Comparison of ENCODE assay signal across 10 cellular contexts in the genomic region with DNA sequence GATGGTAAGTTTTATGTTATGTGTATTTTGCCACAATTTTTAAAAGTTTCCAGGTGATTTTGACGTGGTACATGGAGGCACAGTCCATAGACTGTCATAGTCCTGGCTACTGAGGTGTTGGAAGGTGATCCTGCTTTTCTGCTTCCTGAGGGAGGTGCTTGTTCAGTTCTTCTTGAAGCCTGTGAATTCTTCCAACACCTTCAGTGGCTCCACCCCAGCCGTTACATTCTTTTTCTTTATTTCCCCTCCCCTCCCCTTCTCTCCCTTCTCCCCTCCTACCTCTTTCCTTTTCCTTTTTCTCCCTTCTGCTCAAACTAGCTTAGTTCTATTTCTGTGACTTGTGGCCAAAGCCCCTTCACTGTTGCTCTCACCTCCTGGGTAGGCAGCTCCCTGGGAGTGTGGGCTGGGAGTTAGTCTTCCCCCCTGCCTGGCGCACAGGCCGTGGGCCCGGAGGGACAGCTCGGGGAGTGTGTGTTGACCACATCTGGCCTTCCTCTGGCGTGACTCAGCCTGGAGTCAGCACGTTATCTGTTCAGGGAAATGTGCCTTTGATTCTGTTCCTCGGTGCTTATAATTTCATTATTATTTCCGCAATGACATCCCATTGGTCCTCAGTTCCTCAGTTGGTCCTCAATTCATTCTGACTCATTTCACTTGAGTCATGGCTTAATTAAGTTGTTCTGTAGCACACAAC.
DNase-seq lines count a peak whose midpoint lies in the region; ATAC-seq, FAIRE-seq and TF ChIP-seq lines count a peak whose summit lies in the region.
"Had no signal": no experiment of that assay in that cellular context is flagged by ENCODE, and none has a peak within 500 bp of the region (broad histone marks: within the 10 kb centered on the region; RNA-seq: fewer than 3 reads in every experiment).

No MANE protein-coding gene starts in this region.

- no peaks in the 10 kb centered on the region for H3K27me3 Mint-ChIP-seq in T-helper 2 cell treated with Interferon-gamma antibody and Interleukin-4, amounts not matched to agents 5 μg/mL and 100 μg/mL, for 36 hours (ENCODE audit: low read depth)

- H3K9me2 ChIP-seq in hepatocyte (replicated peaks; ENCODE audit: insufficient read depth) = no peaks in the 10 kb centered on the region

- peak; percentile 65 for DNase-seq in H54 (ENCODE audit: insufficient read length, low spot score)
- peak; percentile 17 to 23 for DNase-seq in SJCRH30
- DNase-seq in fibroblast of lung (ENCODE audit: low read depth in 2 of 2) = peak; percentile 96 to 97
- DNase-seq in small intestine = peak; percentile 47
- DNase-seq in anterior cingulate cortex (lab: John Stamatoyannopoulos, UW) = no peak
- DNase-seq in hepatocyte (ENCODE audit: low spot score) = no peak
- DNase-seq in T-helper 2 cell treated with Interferon-gamma antibody and Interleukin-4, amounts not matched to agents 5 μg/mL and 100 μg/mL, for 36 hours (ENCODE audit: low spot score) = no peak
- DNase-seq: midbrain, SHP77 treated with DMSO at 0.1 percent for 48 hours had no signal

- H3K36me3 ChIP-seq in SJCRH30 (no peaks in the 10 kb centered on the region), fibroblast of lung (ENCODE audit: control insufficient read depth, insufficient read depth, low read length) (no peaks in the 10 kb centered on the region), small intestine (ENCODE audit: control insufficient read depth in 2 of 2, insufficient read depth in 2 of 2, low read length in 2 of 2) (no peaks in the 10 kb centered on the region), hepatocyte (replicated peaks; ENCODE audit: insufficient read depth, low read depth) (no peaks in the 10 kb centered on the region)

- H3K27me3 ChIP-seq in SJCRH30 (no peaks in the 10 kb centered on the region; the same call in 1 of the 2 replicates), fibroblast of lung (ENCODE audit: control insufficient read depth, insufficient read depth, low read length) (no peaks in the 10 kb centered on the region), small intestine (ENCODE audit: control insufficient read depth in 2 of 2, insufficient read depth in 2 of 2, low read length in 2 of 2) (no peaks in the 10 kb centered on the region), hepatocyte (no peaks in the 10 kb centered on the region)

- TF ChIP-seq CTCF in fibroblast of lung (conservative IDR thresholded peaks at IDR 0.05 in 1 of 2, IDR thresholded peaks at IDR 0.05 in 1 of 2; ENCODE audit: low read depth in 1 of 2, low read length in 2 of 2) (no peak), hepatocyte (IDR thresholded peaks at IDR 0.05; ENCODE audit: poor library complexity) (no peak)

- H3K4me2 ChIP-seq in fibroblast of lung (ENCODE audit: extremely low read depth, insufficient read depth, low read length) (no peak overlapping the region), hepatocyte (no peak overlapping the region)

- H3K4me3 ChIP-seq in SJCRH30 (no peak overlapping the region), fibroblast of lung (replicated peaks in 1 of 4; ENCODE audit: control extremely low read depth in 1 of 4, insufficient read depth in 1 of 4, low read depth in 3 of 4, low read length in 4 of 4) (no peak overlapping the region), small intestine (ENCODE audit: low read depth in 1 of 2, low read length in 2 of 2) (no peak overlapping the region), hepatocyte (no peak overlapping the region)

- H3K79me2 ChIP-seq in fibroblast of lung (ENCODE audit: control insufficient read depth, insufficient read depth, low read length) (no peaks in the 10 kb centered on the region), hepatocyte (no peaks in the 10 kb centered on the region)

- H3K27ac ChIP-seq in SJCRH30 = no peak overlapping the region
- H3K27ac ChIP-seq in fibroblast of lung (ENCODE audit: insufficient read depth, low read length) = peak overlapping the region; percentile 46
- no peak overlapping the region for H3K27ac ChIP-seq in small intestine (ENCODE audit: low read depth in 1 of 2, low read length in 1 of 2)
- H3K27ac ChIP-seq in hepatocyte = no peak overlapping the region

- H3K4me1 ChIP-seq in SJCRH30 (no peaks in the 10 kb centered on the region), fibroblast of lung (ENCODE audit: control insufficient read depth, extremely low read depth, insufficient read depth, low read length) (peaks cover 8% of the 10 kb centered on the region), small intestine (ENCODE audit: control insufficient read depth in 2 of 2, insufficient read depth in 1 of 2, low read depth in 1 of 2, low read length in 1 of 2) (no peaks in the 10 kb centered on the region), hepatocyte (ENCODE audit: insufficient read depth) (no peaks in the 10 kb centered on the region)

- no peaks in the 10 kb centered on the region for H3K36me3 Mint-ChIP-seq in T-helper 2 cell treated with Interferon-gamma antibody and Interleukin-4, amounts not matched to agents 5 μg/mL and 100 μg/mL, for 36 hours (ENCODE audit: low read depth)

- WGBS in small intestine, 3 donors = 24 to 57% (median 26%) methylated on average over 10 of the region's 10 CpGs
- 57% methylated on average over 9 of the region's 10 CpGs for WGBS in hepatocyte (ENCODE audit: low lambda C conversion rate, missing lambda C conversion rate)

- FAIRE-seq in H54 (lab: Jason Lieb, UNC) (peak; percentile 89), small intestine (lab: Jason Lieb, UNC) (no peak)

- H3K9ac ChIP-seq in fibroblast of lung (ENCODE audit: insufficient read depth, low read length) = no peak overlapping the region

- no peak for ATAC-seq in HG02852 (IDR thresholded peaks at IDR 0.05; ENCODE audit: unreplicated experiment)

- H2AFZ ChIP-seq in fibroblast of lung (ENCODE audit: low read length) = peak overlapping the region; percentile 1
- no peak overlapping the region for H2AFZ ChIP-seq in hepatocyte

- no peaks in the 10 kb centered on the region for H3K4me1 Mint-ChIP-seq in T-helper 2 cell treated with Interferon-gamma antibody and Interleukin-4, amounts not matched to agents 5 μg/mL and 100 μg/mL, for 36 hours (ENCODE audit: low read depth)

- H4K20me1 ChIP-seq in fibroblast of lung (ENCODE audit: control insufficient read depth, extremely low read depth, insufficient read depth, low read length) (no peaks in the 10 kb centered on the region), hepatocyte (ENCODE audit: insufficient read depth, poor library complexity, severe bottlenecking) (no peaks in the 10 kb centered on the region)

- H3K4me3 Mint-ChIP-seq in T-helper 2 cell treated with Interferon-gamma antibody and Interleukin-4, amounts not matched to agents 5 μg/mL and 100 μg/mL, for 36 hours = no peak overlapping the region

- no peak for TF ChIP-seq POLR2A in H54 (IDR thresholded peaks at IDR 0.05; ENCODE audit: low read depth, low read length)

- no peak overlapping the region for H3K27ac Mint-ChIP-seq in T-helper 2 cell treated with Interferon-gamma antibody and Interleukin-4, amounts not matched to agents 5 μg/mL and 100 μg/mL, for 36 hours

- H3K9me3 Mint-ChIP-seq in T-helper 2 cell treated with Interferon-gamma antibody and Interleukin-4, amounts not matched to agents 5 μg/mL and 100 μg/mL, for 36 hours = no peaks in the 10 kb centered on the region

- H3K9me3 ChIP-seq in SJCRH30 (replicated peaks) = no peaks in the 10 kb centered on the region
- no peaks in the 10 kb centered on the region for H3K9me3 ChIP-seq in fibroblast of lung (ENCODE audit: control insufficient read depth, insufficient read depth, low read depth, low read length)
- no peaks in the 10 kb centered on the region for H3K9me3 ChIP-seq in small intestine (ENCODE audit: control insufficient read depth, low read depth)
- no peaks in the 10 kb centered on the region for H3K9me3 ChIP-seq in hepatocyte (ENCODE audit: low read depth)

Comparison
In these comparisons a context has a peak if more than half of its experiments do, and no peak if none do; other contexts are left out.
1. DNase-seq: peak in H54 (single experiment), SJCRH30 (2 of 2), fibroblast of lung (2 of 2) and small intestine (single experiment); none in anterior cingulate cortex (0 of 58), hepatocyte (single experiment) and T-helper 2 cell treated with Interferon-gamma antibody and Interleukin-4, amounts not matched to agents 5 μg/mL and 100 μg/mL, for 36 hours (single experiment).